Comparison of ENCODE assay signal across 8 cellular contexts in the genomic region with DNA sequence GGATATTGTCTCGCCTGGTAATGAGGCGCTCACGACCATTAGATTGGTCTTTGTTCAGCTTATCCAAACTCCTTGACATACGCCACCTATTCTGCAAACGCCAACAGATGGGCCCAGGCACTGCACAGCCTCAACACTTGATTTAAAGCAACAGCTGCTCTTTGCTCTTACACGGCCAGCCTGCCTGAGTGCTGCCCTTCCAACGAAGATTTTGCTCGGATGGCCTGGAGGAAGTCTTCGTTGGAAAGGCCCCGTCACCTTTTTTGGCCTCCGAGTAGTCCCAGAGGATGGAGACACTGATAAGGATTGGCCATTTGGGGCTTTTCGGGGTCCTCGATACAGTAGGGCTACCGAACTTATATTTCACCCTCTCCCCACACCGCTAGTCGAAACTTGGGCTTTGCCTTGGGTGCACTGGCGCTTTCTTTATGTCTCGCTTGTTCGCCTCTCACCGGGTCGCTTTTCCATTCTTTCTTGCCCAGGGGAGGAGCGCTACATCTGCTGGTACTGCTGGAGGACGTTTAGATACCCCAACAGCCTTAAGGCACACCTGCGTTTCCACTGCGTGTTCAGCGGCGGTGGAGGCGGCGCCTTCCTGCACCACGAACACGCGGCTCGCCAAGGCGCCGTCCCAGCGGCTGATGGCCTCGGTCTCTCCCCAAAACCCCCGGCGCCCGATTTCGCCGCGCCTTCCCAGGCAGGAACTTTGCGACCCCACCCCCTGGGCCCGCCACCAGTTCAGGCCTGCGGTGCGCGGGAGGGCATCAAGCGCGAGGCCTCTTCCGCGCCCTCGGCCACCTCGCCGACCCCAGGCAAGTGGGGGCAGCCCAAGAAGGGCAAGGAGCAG. TPM values are rescaled to one million over a fixed set of nuclear protein-coding genes. Genes with fewer than 3 reads are reported as not detected.
A peak's percentile ranks its signal among the peaks of the same experiment; 100 is the strongest.
DNase-seq lines count a peak whose midpoint lies in the region; ATAC-seq and TF ChIP-seq lines count a peak whose summit lies in the region.

No MANE protein-coding gene starts in this region.

- CTCF ChIA-PET in activated CD4-positive, alpha-beta T cell treated with anti-CD3 and anti-CD28 coated beads, Interleukin-2, amount 10 ng/mL, durations not matched to agents 7 days and 5 days (lab: Charles Lee): interaction anchor here (0.7 to 0.8 kb wide), 2 partner anchors 24 to 44 kb away, joined by 3 read pairs; partner anchors contain the start of gene CCNC

- H3K4me1 Mint-ChIP-seq in activated CD4-positive, alpha-beta T cell treated with anti-CD3 and anti-CD28 coated beads, Interleukin-2, amount 10 ng/mL, durations not matched to agents 7 days and 5 days: peaks cover 39% of the 10 kb centered on the region
- peaks cover 8 to 32% (median 16%) of the 10 kb centered on the region in 3 donors for H3K4me1 Mint-ChIP-seq in IgD-negative memory B cell
- peaks cover 55% of the 10 kb centered on the region for H3K4me1 Mint-ChIP-seq in stimulated activated naive CD8-positive, alpha-beta T cell treated with anti-CD3 and anti-CD28 coated beads, Interleukin-15, amount 100 ng/mL, for 72 hours

- peaks cover 1% of the 10 kb centered on the region for H3K36me3 Mint-ChIP-seq in activated CD4-positive, alpha-beta T cell treated with anti-CD3 and anti-CD28 coated beads, Interleukin-2, amount 10 ng/mL, durations not matched to agents 7 days and 5 days (ENCODE audit: low read depth)
- H3K36me3 Mint-ChIP-seq in IgD-negative memory B cell: no peaks in the 10 kb centered on the region

- peak overlapping the region; percentile 42 for H3K4me3 ChIP-seq in fibroblast of villous mesenchyme (ENCODE audit: low read depth, low read length)

- peak; percentile 21 for ATAC-seq in stimulated activated naive CD8-positive, alpha-beta T cell treated with anti-CD3 and anti-CD28 coated beads, Interleukin-15, amount 100 ng/mL, for 72 hours

- no peak for TF ChIP-seq CTCF in fibroblast of villous mesenchyme (IDR thresholded peaks at IDR 0.05; ENCODE audit: insufficient read depth, low read depth, low read length)

- peaks cover 81% of the 10 kb centered on the region for H3K27me3 Mint-ChIP-seq in activated CD4-positive, alpha-beta T cell treated with anti-CD3 and anti-CD28 coated beads, Interleukin-2, amount 10 ng/mL, durations not matched to agents 7 days and 5 days
- H3K27me3 Mint-ChIP-seq in IgD-negative memory B cell: peaks cover 65% of the 10 kb centered on the region
- peaks cover 88% of the 10 kb centered on the region for H3K27me3 Mint-ChIP-seq in stimulated activated naive CD8-positive, alpha-beta T cell treated with anti-CD3 and anti-CD28 coated beads, Interleukin-15, amount 100 ng/mL, for 72 hours

- H3K27ac Mint-ChIP-seq in activated CD4-positive, alpha-beta T cell treated with anti-CD3 and anti-CD28 coated beads, Interleukin-2, amount 10 ng/mL, durations not matched to agents 7 days and 5 days: no peak overlapping the region
- peak overlapping the region; percentile 53 to 77 (median 70) for H3K27ac Mint-ChIP-seq in IgD-negative memory B cell
- H3K27ac Mint-ChIP-seq in stimulated activated naive CD8-positive, alpha-beta T cell treated with anti-CD3 and anti-CD28 coated beads, Interleukin-15, amount 100 ng/mL, for 72 hours: no peak overlapping the region

- POLR2A ChIA-PET in activated CD4-positive, alpha-beta T cell treated with anti-CD3 and anti-CD28 coated beads, Interleukin-2, amount 10 ng/mL, durations not matched to agents 7 days and 5 days (lab: Charles Lee): no interaction called here

- no peak for DNase-seq in activated CD4-positive, alpha-beta T cell treated with anti-CD3 and anti-CD28 coated beads, Interleukin-2, amount 10 ng/mL, durations not matched to agents 7 days and 5 days
- no peak for DNase-seq in activated CD4-positive, alpha-beta T cell treated with anti-CD3 and anti-CD28 coated beads, Interleukin-2, amount 50 U/mL, for 1 hour
- DNase-seq in fibroblast of villous mesenchyme (ENCODE audit: low read depth) (no peak), SKM-1 treated with dmso at 0.1 percent for 144 hours (lab: John Stamatoyannopoulos, UW; ENCODE audit: unreplicated experiment) (no peak), medulla oblongata (ENCODE audit: extremely low spot score) (no peak), foreskin melanocyte (no peak)
- peak in 1 of 2 donors; percentile 9 for DNase-seq in stimulated activated naive CD8-positive, alpha-beta T cell treated with anti-CD3 and anti-CD28 coated beads, Interleukin-15, amount 100 ng/mL, for 72 hours

- H3K4me3 Mint-ChIP-seq in activated CD4-positive, alpha-beta T cell treated with anti-CD3 and anti-CD28 coated beads, Interleukin-2, amount 10 ng/mL, durations not matched to agents 7 days and 5 days: peak overlapping the region; percentile 25
- H3K4me3 Mint-ChIP-seq in IgD-negative memory B cell: peak overlapping the region; percentile 23 to 81 (median 44)
- H3K4me3 Mint-ChIP-seq in stimulated activated naive CD8-positive, alpha-beta T cell treated with anti-CD3 and anti-CD28 coated beads, Interleukin-15, amount 100 ng/mL, for 72 hours: peak overlapping the region; percentile 75 to 83

- H3K9me3 Mint-ChIP-seq in activated CD4-positive, alpha-beta T cell treated with anti-CD3 and anti-CD28 coated beads, Interleukin-2, amount 10 ng/mL, durations not matched to agents 7 days and 5 days: peaks cover 2% of the 10 kb centered on the region
- peaks cover 0 to 4% (median 4%) of the 10 kb centered on the region in 3 donors for H3K9me3 Mint-ChIP-seq in IgD-negative memory B cell
- no peaks in the 10 kb centered on the region for H3K9me3 Mint-ChIP-seq in stimulated activated naive CD8-positive, alpha-beta T cell treated with anti-CD3 and anti-CD28 coated beads, Interleukin-15, amount 100 ng/mL, for 72 hours

RNA-seq across cellular contexts. Expression of gene PRDM13, which starts 6.1 kb away (rescaled TPM):
- total RNA-seq in activated CD4-positive, alpha-beta T cell treated with anti-CD3 and anti-CD28 coated beads, Interleukin-2, amount 10 ng/mL, durations not matched to agents 7 days and 5 days: not detected
- polyA plus RNA-seq in IgD-negative memory B cell: not detected
- not detected in 2 replicates for total RNA-seq in fibroblast of villous mesenchyme

RNA-seq across cellular contexts. Expression of gene CCNC, which starts 44.3 kb away (rescaled TPM):
- 10 to 100 TPM; 29.3 to 34.8 TPM for total RNA-seq in activated CD4-positive, alpha-beta T cell treated with anti-CD3 and anti-CD28 coated beads, Interleukin-2, amount 10 ng/mL, durations not matched to agents 7 days and 5 days
- polyA plus RNA-seq in IgD-negative memory B cell: 35.6 TPM
- total RNA-seq in fibroblast of villous mesenchyme: 93.7 and 117 TPM in 2 replicates

Comparison
In these comparisons a context has a peak if more than half of its experiments do, and no peak if none do; other contexts are left out.
1. H3K27ac Mint-ChIP-seq: peak in IgD-negative memory B cell (3 of 3); none in activated CD4-positive, alpha-beta T cell treated with anti-CD3 and anti-CD28 coated beads, Interleukin-2, amount 10 ng/mL, durations not matched to agents 7 days and 5 days (single experiment) and stimulated activated naive CD8-positive, alpha-beta T cell treated with anti-CD3 and anti-CD28 coated beads, Interleukin-15, amount 100 ng/mL, for 72 hours (0 of 2).
2. H3K4me3 Mint-ChIP-seq: peak in every context shown above with its lines; median percentile 79 in stimulated activated naive CD8-positive, alpha-beta T cell treated with anti-CD3 and anti-CD28 coated beads, Interleukin-15, amount 100 ng/mL, for 72 hours; 44 in IgD-negative memory B cell; 25 in activated CD4-positive, alpha-beta T cell treated with anti-CD3 and anti-CD28 coated beads, Interleukin-2, amount 10 ng/mL, durations not matched to agents 7 days and 5 days.